13 cellular contexts compared by ENCODE assay signal in the genomic region with DNA sequence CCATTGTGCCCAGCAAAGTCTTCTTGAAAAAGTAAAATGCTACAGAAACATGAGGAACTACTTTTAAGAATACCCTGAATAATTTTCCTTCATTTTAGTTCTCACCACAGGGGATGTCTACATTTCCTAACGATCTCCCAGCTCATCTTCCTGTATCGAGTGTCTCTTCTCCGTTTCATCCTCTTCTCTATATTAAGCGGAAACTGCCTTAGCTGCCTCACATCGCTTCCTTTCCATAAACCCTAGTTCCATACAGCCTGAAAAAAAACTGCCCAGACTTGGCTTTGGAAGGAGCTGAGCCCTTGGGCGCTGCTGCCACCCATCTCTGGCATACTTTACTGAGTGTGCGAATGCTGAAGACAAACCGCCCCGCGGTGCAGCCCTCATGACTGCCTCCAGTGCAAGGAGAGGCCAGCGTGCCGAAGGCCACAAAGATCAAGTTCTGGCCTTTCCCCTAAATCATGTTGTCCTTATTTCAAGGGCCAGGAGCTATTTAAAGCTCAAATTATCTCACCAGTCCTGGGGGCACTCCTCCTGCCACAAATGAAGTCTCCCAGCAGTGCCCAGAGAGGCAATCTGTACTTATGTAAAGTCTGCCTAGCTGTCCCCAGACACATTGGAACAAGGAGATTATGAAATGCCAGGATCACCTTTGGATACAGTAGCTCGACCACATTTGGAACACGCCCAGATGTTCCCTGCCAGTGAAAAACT. TPM values are rescaled to one million over a fixed set of nuclear protein-coding genes. Genes with fewer than 3 reads are reported as not detected.
DNase-seq lines count a peak whose midpoint lies in the region; ATAC-seq, FAIRE-seq and TF ChIP-seq lines count a peak whose summit lies in the region.
"Had no signal": no experiment of that assay in that cellular context is flagged by ENCODE, and none has a peak within 500 bp of the region (broad histone marks: within the 10 kb centered on the region; RNA-seq: fewer than 3 reads in every experiment).

No MANE protein-coding gene starts in this region.

- intact Hi-C loops in ascending aorta (cut with DNase I) (no loop called here), sciatic nerve (cut with DNase I) (no loop called here)

- ATAC-seq in sciatic nerve = peak; percentile 71
- no peak for ATAC-seq in GM21360 (IDR thresholded peaks at IDR 0.05; ENCODE audit: unreplicated experiment)

- peaks cover 0 to 58% (median 12%) of the 10 kb centered on the region in 3 donors for H3K36me3 Mint-ChIP-seq in CD8-positive, alpha-beta memory T cell

- DNase-seq in CD8-positive, alpha-beta memory T cell = no peak
- DNase-seq in ascending aorta (ENCODE audit: low spot score in 2 of 2) = peak in 1 of 2 donors; percentile 78
- DNase-seq in hepatic stellate cell (ENCODE audit: low spot score) = peak; percentile 27
- DNase-seq in sciatic nerve (ENCODE audit: low spot score) = no peak
- DNase-seq in activated CD4-positive, alpha-beta T cell treated with anti-CD3 and anti-CD28 coated beads, Interleukin-2, amount 50 U/mL, for 4 hours = no peak
- DNase-seq in activated CD4-positive, alpha-beta T cell treated with anti-CD3 and anti-CD28 coated beads for 48 hours = no peak
- no peak for DNase-seq in GM12892 (ENCODE audit: insufficient read length)
- DNase-seq: activated naive CD4-positive, alpha-beta T cell treated with anti-CD3 and anti-CD28 coated beads for 36 hours; BE2C; NCI-H146; WERI-Rb-1 had no signal

- H3K27me3 ChIP-seq in CD8-positive, alpha-beta memory T cell (ENCODE audit: insufficient read depth, low read length, poor library complexity, severe bottlenecking) = no peaks in the 10 kb centered on the region
- no peaks in the 10 kb centered on the region for H3K27me3 ChIP-seq in ascending aorta
- H3K27me3 ChIP-seq: BE2C had no signal

- H3K9me3 Mint-ChIP-seq in CD8-positive, alpha-beta memory T cell = no peaks in the 10 kb centered on the region
- H3K9me3 Mint-ChIP-seq: activated naive CD4-positive, alpha-beta T cell treated with anti-CD3 and anti-CD28 coated beads for 36 hours had no signal

- POLR2A ChIA-PET in CD8-positive, alpha-beta memory T cell (lab: Charles Lee) = interaction anchor here (0.5 kb wide), 1 partner anchor 24 kb away, joined by 3 read pairs; no protein-coding TSS in a partner anchor

- H3K27ac Mint-ChIP-seq in CD8-positive, alpha-beta memory T cell = peak overlapping the region in 6 of 8 donors; percentile 35 to 77 (median 66)
- H3K27ac Mint-ChIP-seq: activated naive CD4-positive, alpha-beta T cell treated with anti-CD3 and anti-CD28 coated beads for 36 hours had no signal

- H3K4me1 Mint-ChIP-seq in CD8-positive, alpha-beta memory T cell = peaks cover 45 to 75% (median 66%) of the 10 kb centered on the region in 3 donors

- TF ChIP-seq POLR2A in GM12892 (IDR thresholded peaks at IDR 0.05; ENCODE audit: low read depth, low read length) = no peak

- H3K27me3 Mint-ChIP-seq in CD8-positive, alpha-beta memory T cell = no peaks in the 10 kb centered on the region

- CTCF ChIA-PET in CD8-positive, alpha-beta memory T cell (lab: Charles Lee) = interaction anchor here (1.1 to 1.6 kb wide), 4 partner anchors 8 to 43 kb away, joined by 3 to 4 read pairs (median 3); no protein-coding TSS in a partner anchor

- no peak for FAIRE-seq in GM12892 (lab: Jason Lieb, UNC)
- FAIRE-seq: endometrium had no signal

- H3K4me1 ChIP-seq in CD8-positive, alpha-beta memory T cell (ENCODE audit: insufficient read depth, low read length) = peaks cover 7% of the 10 kb centered on the region
- H3K4me1 ChIP-seq in ascending aorta = peaks cover 11 to 46% of the 10 kb centered on the region in 2 donors
- H3K4me1 ChIP-seq: BE2C had no signal

- no peak overlapping the region for H3K4me3 ChIP-seq in CD8-positive, alpha-beta memory T cell (ENCODE audit: low read length)
- H3K4me3 ChIP-seq in ascending aorta = no peak overlapping the region

- peak overlapping the region in 1 of 7 donors; percentile 51 for H3K4me3 Mint-ChIP-seq in CD8-positive, alpha-beta memory T cell
- H3K4me3 Mint-ChIP-seq: activated naive CD4-positive, alpha-beta T cell treated with anti-CD3 and anti-CD28 coated beads for 36 hours had no signal

- H3K36me3 ChIP-seq in CD8-positive, alpha-beta memory T cell (ENCODE audit: insufficient read depth, low read length) = peaks cover 14% of the 10 kb centered on the region
- peaks cover 10 to 14% of the 10 kb centered on the region in 2 donors for H3K36me3 ChIP-seq in ascending aorta

- H3K9me3 ChIP-seq in CD8-positive, alpha-beta memory T cell (ENCODE audit: low read length) = no peaks in the 10 kb centered on the region
- no peaks in the 10 kb centered on the region for H3K9me3 ChIP-seq in ascending aorta
- H3K9me3 ChIP-seq: BE2C had no signal

- H3K27ac ChIP-seq in CD8-positive, alpha-beta memory T cell (ENCODE audit: low read depth, low read length) = no peak overlapping the region
- H3K27ac ChIP-seq in ascending aorta = peak overlapping the region; percentile 61 to 66
- H3K27ac ChIP-seq: WERI-Rb-1 had no signal

- TF ChIP-seq CTCF in ascending aorta (IDR thresholded peaks at IDR 0.05) = no peak

RNA-seq across cellular contexts. Expression of a gene that starts 25.2 kb away (rescaled TPM):
- total RNA-seq in CD8-positive, alpha-beta memory T cell = 100 to 1,000 TPM; 149 to 151 TPM
- polyA plus RNA-seq in CD8-positive, alpha-beta memory T cell = 2.1 TPM
- 83.0 TPM for total RNA-seq in ascending aorta
- 94.7 TPM for total RNA-seq in sciatic nerve
- polyA plus RNA-seq in GM12892 (2012; ENCODE audit: missing spikeins) = 87.2 TPM

RNA-seq across cellular contexts. Expression of a gene that starts 31.1 kb away (rescaled TPM):
- 10 to 100 TPM; 80.7 to 84.1 TPM for total RNA-seq in CD8-positive, alpha-beta memory T cell
- polyA plus RNA-seq in CD8-positive, alpha-beta memory T cell = 74.7 TPM
- 3,584 TPM for total RNA-seq in ascending aorta
- 415 TPM for total RNA-seq in sciatic nerve
- polyA plus RNA-seq in GM12892 (2012; ENCODE audit: missing spikeins) = 36.7 TPM
